ENCODE assay signal across 8 cellular contexts in the genomic region with DNA sequence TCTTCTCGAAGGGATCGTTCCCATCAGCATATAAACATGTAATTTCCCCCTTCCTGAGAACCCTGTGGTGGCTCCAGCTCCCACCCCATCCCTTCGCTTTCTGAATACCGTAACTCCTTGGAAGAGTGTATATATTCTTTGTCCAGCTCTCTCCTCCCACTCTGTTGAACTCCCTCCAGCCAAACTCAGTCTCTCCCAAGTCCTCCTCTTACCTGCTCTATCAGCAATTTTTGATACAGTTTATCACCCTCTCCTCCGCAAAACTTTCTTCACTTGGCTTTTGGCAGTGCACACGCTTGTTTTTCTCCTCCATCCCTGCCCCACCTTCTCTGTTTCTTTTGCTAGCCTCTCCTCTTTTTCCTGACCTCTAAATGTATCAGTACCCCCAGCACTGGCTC.
A peak's percentile ranks its signal among the peaks of the same experiment; 100 is the strongest.
DNase-seq lines count a peak whose midpoint lies in the region; ATAC-seq and TF ChIP-seq lines count a peak whose summit lies in the region.

No MANE protein-coding gene starts in this region.

- POLR2A ChIA-PET in HCT116 (lab: Charles Lee): interaction anchor here (1.1 kb wide), 1 partner anchor 16 kb away, joined by 3 read pairs; no protein-coding TSS in a partner anchor
- POLR2A ChIA-PET in activated CD8-positive, alpha-beta T cell treated with anti-CD3 and anti-CD28 coated beads, Interleukin-2, amount 10 ng/mL, durations not matched to agents 7 days and 5 days (lab: Charles Lee): interaction anchor here (0.6 to 1.2 kb wide), 4 partner anchors 12 to 114 kb away, joined by 3 to 4 read pairs (median 4); no protein-coding TSS in a partner anchor

- peaks cover 18% of the 10 kb centered on the region for H3K27me3 Mint-ChIP-seq in activated CD8-positive, alpha-beta T cell treated with anti-CD3 and anti-CD28 coated beads, Interleukin-2, amount 10 ng/mL, durations not matched to agents 7 days and 5 days (ENCODE audit: low read depth)

- H3K79me2 ChIP-seq in HCT116 (ENCODE audit: insufficient read depth, low read length): no peaks in the 10 kb centered on the region

- ATAC-seq in HCT116: no peak; the same call in 1 of the 2 replicates
- no peak for ATAC-seq in activated CD8-positive, alpha-beta T cell treated with anti-CD3 and anti-CD28 coated beads, Interleukin-2, amount 10 ng/mL, durations not matched to agents 7 days and 5 days
- peak; percentile 2 to 15 for ATAC-seq in right cardiac atrium

- H3K9me3 Mint-ChIP-seq in activated CD8-positive, alpha-beta T cell treated with anti-CD3 and anti-CD28 coated beads, Interleukin-2, amount 10 ng/mL, durations not matched to agents 7 days and 5 days (ENCODE audit: insufficient read depth): no peaks in the 10 kb centered on the region

- H3K4me3 ChIP-seq in HCT116 (replicated peaks in 1 of 2; ENCODE audit: low read depth in 1 of 2, low read length in 2 of 2) (peak overlapping the region; percentile 60 to 67), right cardiac atrium (ENCODE audit: low read length) (peak overlapping the region; percentile 42), skeletal muscle tissue (ENCODE audit: low read length in 3 of 3) (peak overlapping the region; percentile 82 to 88 (median 86))

- peak overlapping the region; percentile 91 for H3K4me2 ChIP-seq in HCT116 (ENCODE audit: low read length)

- no peak for TF ChIP-seq CTCF in HCT116 (IDR thresholded peaks at IDR 0.05 in 2 of 3, conservative IDR thresholded peaks at IDR 0.05 in 1 of 3; ENCODE audit: borderline replicate concordance in 1 of 3, insufficient read depth in 1 of 3, low read depth in 2 of 3, low read length in 2 of 3)

- DNase-seq in HCT116 (ENCODE audit: low read depth, low spot score) (no peak), right cardiac atrium (no peak), NCI-H226 (no peak), SIG-M5 treated with dmso at 0.1 percent for 504 hours (lab: John Stamatoyannopoulos, UW; ENCODE audit: unreplicated experiment) (no peak), COLO668 (lab: John Stamatoyannopoulos, UW; ENCODE audit: unreplicated experiment) (no peak), hippocampal formation (lab: John Stamatoyannopoulos, UW) (no peak)
- DNase-seq in activated CD8-positive, alpha-beta T cell treated with anti-CD3 and anti-CD28 coated beads, Interleukin-2, amount 10 ng/mL, durations not matched to agents 7 days and 5 days: no peak

- 22% methylated on average over 6 of the region's 6 CpGs for WGBS in right cardiac atrium

- H2AFZ ChIP-seq in HCT116 (ENCODE audit: low read depth, low read length, poor library complexity, severe bottlenecking): no peak overlapping the region

- TF ChIP-seq POLR2A in HCT116 (IDR thresholded peaks at IDR 0.05; ENCODE audit: borderline replicate concordance, extremely low read depth, insufficient read depth, insufficient read length): no peak

- no peaks in the 10 kb centered on the region for H3K36me3 ChIP-seq in HCT116 (ENCODE audit: control insufficient read depth in 1 of 2, insufficient read depth in 2 of 2, low read length in 2 of 2)
- H3K36me3 ChIP-seq in skeletal muscle tissue (ENCODE audit: control insufficient read depth in 3 of 3, insufficient read depth in 3 of 3, low read length in 3 of 3): no peaks in the 10 kb centered on the region

- RAD21 ChIA-PET in HCT116 (lab: Charles Lee; ENCODE audit: low non-redundant PET in 1 of 2, low total read pairs in 2 of 2, uncharacterized antibody in 2 of 2, unreplicated experiment in 2 of 2): no interaction called here

- CTCF ChIA-PET in HCT116 (lab: Charles Lee): interaction anchor here (1.1 kb wide), 1 partner anchor 26 kb away, joined by 3 read pairs; no protein-coding TSS in a partner anchor
- CTCF ChIA-PET in activated CD8-positive, alpha-beta T cell treated with anti-CD3 and anti-CD28 coated beads, Interleukin-2, amount 10 ng/mL, durations not matched to agents 7 days and 5 days (lab: Charles Lee): interaction anchor here (0.9 to 1.6 kb wide), 3 partner anchors 10 to 163 kb away, joined by 3 to 6 read pairs (median 3); no protein-coding TSS in a partner anchor

- H3K4me3 Mint-ChIP-seq in activated CD8-positive, alpha-beta T cell treated with anti-CD3 and anti-CD28 coated beads, Interleukin-2, amount 10 ng/mL, durations not matched to agents 7 days and 5 days: peak overlapping the region; percentile 78

- H3K27me3 ChIP-seq in HCT116 (ENCODE audit: insufficient read depth, low read length) (no peaks in the 10 kb centered on the region), right cardiac atrium (ENCODE audit: control insufficient read depth, insufficient read depth) (no peaks in the 10 kb centered on the region), skeletal muscle tissue (ENCODE audit: control insufficient read depth in 3 of 3, insufficient read depth in 3 of 3, low read length in 3 of 3) (no peaks in the 10 kb centered on the region)

- intact Hi-C loops in HCT116 (cut with micrococcal nuclease) (no loop called here), right cardiac atrium (cut with DNase I) (no loop called here)

- H3K27ac Mint-ChIP-seq in activated CD8-positive, alpha-beta T cell treated with anti-CD3 and anti-CD28 coated beads, Interleukin-2, amount 10 ng/mL, durations not matched to agents 7 days and 5 days: peak overlapping the region; percentile 90

- H3K36me3 Mint-ChIP-seq in activated CD8-positive, alpha-beta T cell treated with anti-CD3 and anti-CD28 coated beads, Interleukin-2, amount 10 ng/mL, durations not matched to agents 7 days and 5 days (ENCODE audit: low read depth): no peaks in the 10 kb centered on the region

- H3K4me1 ChIP-seq in HCT116 (ENCODE audit: control insufficient read depth in 1 of 2, insufficient read depth in 2 of 2, low read length in 2 of 2) (peaks cover 6 to 17% of the 10 kb centered on the region in 2 experiments; a peak in 3 of 4 replicates), right cardiac atrium (ENCODE audit: control insufficient read depth, insufficient read depth, low read length) (peaks cover 2% of the 10 kb centered on the region), skeletal muscle tissue (ENCODE audit: control insufficient read depth in 3 of 3, insufficient read depth in 3 of 3, low read length in 3 of 3) (peaks cover 5 to 15% (median 13%) of the 10 kb centered on the region in 3 donors)

- H3K9ac ChIP-seq in HCT116 (ENCODE audit: low read length): peak overlapping the region; percentile 69
- H3K9ac ChIP-seq in skeletal muscle tissue (ENCODE audit: low read depth in 1 of 3, low read length in 3 of 3): peak overlapping the region; percentile 75 to 81 (median 79)

- TF ChIP-seq RAD21 in HCT116 (IDR thresholded peaks at IDR 0.05; ENCODE audit: low read depth): no peak

- H3K4me1 Mint-ChIP-seq in activated CD8-positive, alpha-beta T cell treated with anti-CD3 and anti-CD28 coated beads, Interleukin-2, amount 10 ng/mL, durations not matched to agents 7 days and 5 days (ENCODE audit: low read depth): peaks cover 46% of the 10 kb centered on the region

- no peaks in the 10 kb centered on the region for H4K20me1 ChIP-seq in HCT116 (ENCODE audit: insufficient read depth)

- BruUV-seq in HCT116 (replicated peaks; lab: Mats Ljungman, UMichigan): TSS peak; percentile 98

- H3K27ac ChIP-seq in HCT116 (ENCODE audit: low read depth, low read length) (no peak overlapping the region), right cardiac atrium (ENCODE audit: low read length) (peak overlapping the region; percentile 80), skeletal muscle tissue (ENCODE audit: low read depth, low read length) (peak overlapping the region; percentile 72)

- no peaks in the 10 kb centered on the region for H3K9me2 ChIP-seq in HCT116 (ENCODE audit: insufficient read depth)

- H3K9me3 ChIP-seq in HCT116 (ENCODE audit: control insufficient read depth in 1 of 2, insufficient read depth in 1 of 2, low read depth in 1 of 2, low read length in 2 of 2): no peaks in the 10 kb centered on the region
- no peaks in the 10 kb centered on the region for H3K9me3 ChIP-seq in right cardiac atrium (ENCODE audit: control insufficient read depth, low read length)
- no peaks in the 10 kb centered on the region for H3K9me3 ChIP-seq in skeletal muscle tissue (ENCODE audit: control insufficient read depth in 3 of 3, low read length in 3 of 3)

TF ChIP-seq in HCT116, 20 proteins besides CTCF, POLR2A, EP300 and RAD21:
- TF ChIP-seq EZH2 (IDR thresholded peaks at IDR 0.05) (no peak), TCF7L2 (IDR thresholded peaks at IDR 0.05; ENCODE audit: borderline replicate concordance, extremely low read depth, insufficient read depth, insufficient read length) (no peak), YY1 (IDR thresholded peaks at IDR 0.05; ENCODE audit: extremely low read depth, insufficient replicate concordance, low read depth, low read length) (no peak)
- TF ChIP-seq, protein P1, sequence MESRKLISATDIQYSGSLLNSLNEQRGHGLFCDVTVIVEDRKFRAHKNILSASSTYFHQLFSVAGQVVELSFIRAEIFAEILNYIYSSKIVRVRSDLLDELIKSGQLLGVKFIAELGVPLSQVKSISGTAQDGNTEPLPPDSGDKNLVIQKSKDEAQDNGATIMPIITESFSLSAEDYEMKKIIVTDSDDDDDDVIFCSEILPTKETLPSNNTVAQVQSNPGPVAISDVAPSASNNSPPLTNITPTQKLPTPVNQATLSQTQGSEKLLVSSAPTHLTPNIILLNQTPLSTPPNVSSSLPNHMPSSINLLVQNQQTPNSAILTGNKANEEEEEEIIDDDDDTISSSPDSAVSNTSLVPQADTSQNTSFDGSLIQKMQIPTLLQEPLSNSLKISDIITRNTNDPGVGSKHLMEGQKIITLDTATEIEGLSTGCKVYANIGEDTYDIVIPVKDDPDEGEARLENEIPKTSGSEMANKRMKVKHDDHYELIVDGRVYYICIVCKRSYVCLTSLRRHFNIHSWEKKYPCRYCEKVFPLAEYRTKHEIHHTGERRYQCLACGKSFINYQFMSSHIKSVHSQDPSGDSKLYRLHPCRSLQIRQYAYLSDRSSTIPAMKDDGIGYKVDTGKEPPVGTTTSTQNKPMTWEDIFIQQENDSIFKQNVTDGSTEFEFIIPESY (IDR thresholded peaks at IDR 0.05; ENCODE audit: extremely low read depth, insufficient replicate concordance, low read length): no peak
TF ChIP-seq in HCT116: peak in this region for 0.

Comparison
In these comparisons a context has a peak if more than half of its experiments do, and no peak if none do; other contexts are left out.
1. ATAC-seq: peak in right cardiac atrium (2 of 2); none in HCT116 (single experiment) and activated CD8-positive, alpha-beta T cell treated with anti-CD3 and anti-CD28 coated beads, Interleukin-2, amount 10 ng/mL, durations not matched to agents 7 days and 5 days (single experiment).
2. Peak in every context shown above with its lines, with median percentiles within 50 percentile points of each other: H3K4me3 ChIP-seq.